In the genomic region with DNA sequence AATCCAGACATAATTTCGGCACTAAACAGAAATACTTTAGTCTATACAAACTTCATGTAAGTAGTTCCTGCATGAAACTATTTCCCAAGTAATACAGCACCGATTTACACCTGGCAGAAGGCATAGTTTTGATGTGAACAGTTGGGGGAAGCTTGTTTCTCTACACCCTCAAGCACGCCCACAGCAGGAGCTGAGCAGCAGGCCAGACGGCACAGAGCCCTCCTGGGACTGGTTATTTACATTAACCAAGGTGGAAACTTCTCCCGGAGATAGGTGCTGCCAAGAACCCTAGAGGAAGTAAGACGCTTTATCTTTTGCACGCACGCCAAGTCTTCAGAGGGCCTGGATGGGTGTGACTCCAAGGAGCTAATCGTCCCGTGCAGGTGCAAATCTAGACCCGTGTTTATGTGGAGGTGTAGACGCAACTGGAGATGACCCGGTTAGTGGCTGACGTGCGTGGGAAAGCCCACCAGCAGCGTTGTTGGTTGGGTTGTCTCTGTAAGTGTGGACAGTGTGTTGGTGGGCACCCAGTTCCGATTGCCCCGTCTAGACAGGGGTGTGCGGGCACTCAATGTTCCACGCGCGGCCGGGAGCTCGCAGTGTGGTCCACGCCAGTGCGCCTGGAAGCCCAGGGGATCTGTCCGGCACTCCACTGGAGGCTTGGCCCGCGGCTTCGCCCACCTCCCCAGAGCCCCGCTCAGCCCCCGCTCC, we compare ENCODE assay signal across 1 cellular context.
A peak's percentile ranks its signal among the peaks of the same experiment; 100 is the strongest.
TF ChIP-seq lines count a peak whose summit lies in the region.

No MANE protein-coding gene starts in this region.

TF ChIP-seq in HEK293, 187 proteins besides CTCF, POLR2A, EP300 and RAD21 (continued from another document):
- TF ChIP-seq, protein P1, sequence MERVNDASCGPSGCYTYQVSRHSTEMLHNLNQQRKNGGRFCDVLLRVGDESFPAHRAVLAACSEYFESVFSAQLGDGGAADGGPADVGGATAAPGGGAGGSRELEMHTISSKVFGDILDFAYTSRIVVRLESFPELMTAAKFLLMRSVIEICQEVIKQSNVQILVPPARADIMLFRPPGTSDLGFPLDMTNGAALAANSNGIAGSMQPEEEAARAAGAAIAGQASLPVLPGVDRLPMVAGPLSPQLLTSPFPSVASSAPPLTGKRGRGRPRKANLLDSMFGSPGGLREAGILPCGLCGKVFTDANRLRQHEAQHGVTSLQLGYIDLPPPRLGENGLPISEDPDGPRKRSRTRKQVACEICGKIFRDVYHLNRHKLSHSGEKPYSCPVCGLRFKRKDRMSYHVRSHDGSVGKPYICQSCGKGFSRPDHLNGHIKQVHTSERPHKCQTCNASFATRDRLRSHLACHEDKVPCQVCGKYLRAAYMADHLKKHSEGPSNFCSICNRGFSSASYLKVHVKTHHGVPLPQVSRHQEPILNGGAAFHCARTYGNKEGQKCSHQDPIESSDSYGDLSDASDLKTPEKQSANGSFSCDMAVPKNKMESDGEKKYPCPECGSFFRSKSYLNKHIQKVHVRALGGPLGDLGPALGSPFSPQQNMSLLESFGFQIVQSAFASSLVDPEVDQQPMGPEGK (tag by site-specific recombination; IDR thresholded peaks at IDR 0.05), result peak; percentile 43
- TF ChIP-seq ZBTB20 (tag by site-specific recombination; IDR thresholded peaks at IDR 0.05), result peak; percentile 35
